Comparison of ENCODE assay signal across 20 cellular contexts in genomic region chr6:159017757-159018559, GRCh38. TPM values are rescaled to one million over a fixed set of nuclear protein-coding genes. Genes with fewer than 3 reads are reported as not detected.
DNase-seq lines count a peak whose midpoint lies in the region; ATAC-seq, FAIRE-seq and TF ChIP-seq lines count a peak whose summit lies in the region.
"Had no signal": no experiment of that assay in that cellular context is flagged by ENCODE, and none has a peak within 500 bp of the region (broad histone marks: within the 10 kb centered on the region; RNA-seq: fewer than 3 reads in every experiment).

No MANE protein-coding gene starts in this region.

- peaks cover 36 to 57% (median 40%) of the 10 kb centered on the region in 4 donors for H3K4me1 Mint-ChIP-seq in CD4-positive, CD25-positive, alpha-beta regulatory T cell
- peaks cover 63% of the 10 kb centered on the region for H3K4me1 Mint-ChIP-seq in activated naive CD8-positive, alpha-beta T cell treated with anti-CD3 and anti-CD28 coated beads, Interleukin-2, amount 50 U/mL, for 24 hours
- H3K4me1 Mint-ChIP-seq: WTC11 had no signal

- TF ChIP-seq POLR2A in GM12891 (IDR thresholded peaks at IDR 0.05; ENCODE audit: low read depth, low read length) = no peak

- peaks cover 51% of the 10 kb centered on the region for H3K4me1 ChIP-seq in CD4-positive, CD25-positive, alpha-beta regulatory T cell (ENCODE audit: control insufficient read depth, insufficient read depth, low read length, poor library complexity, severe bottlenecking)
- H3K4me1 ChIP-seq: BE2C had no signal

- H3K36me3 Mint-ChIP-seq in CD4-positive, CD25-positive, alpha-beta regulatory T cell = peaks cover 7% of the 10 kb centered on the region
- H3K36me3 Mint-ChIP-seq in activated naive CD8-positive, alpha-beta T cell treated with anti-CD3 and anti-CD28 coated beads, Interleukin-2, amount 50 U/mL, for 24 hours (ENCODE audit: low read depth) = peaks cover 24% of the 10 kb centered on the region
- H3K36me3 Mint-ChIP-seq: WTC11 had no signal

- peak overlapping the region; percentile 21 to 78 (median 63) for H3K4me3 Mint-ChIP-seq in CD4-positive, CD25-positive, alpha-beta regulatory T cell
- peak overlapping the region; percentile 61 for H3K4me3 Mint-ChIP-seq in activated naive CD8-positive, alpha-beta T cell treated with anti-CD3 and anti-CD28 coated beads, Interleukin-2, amount 50 U/mL, for 24 hours
- H3K4me3 Mint-ChIP-seq: WTC11 had no signal

- peak; percentile 13 for FAIRE-seq in GM12891 (lab: Jason Lieb, UNC)

- H3K27ac ChIP-seq in CD4-positive, CD25-positive, alpha-beta regulatory T cell (ENCODE audit: insufficient read depth, low read length, poor library complexity, severe bottlenecking) = peak overlapping the region; percentile 72
- H3K27ac ChIP-seq in KOPT-K1 (ENCODE audit: low read depth, low read length, poor library complexity, severe bottlenecking) (peak overlapping the region; percentile 50), caudate nucleus (ENCODE audit: low read depth, low read length) (no peak overlapping the region)
- H3K27ac ChIP-seq: brain microvascular endothelial cell, HL-60, thoracic aorta had no signal

- H3K27me3 ChIP-seq in CD4-positive, CD25-positive, alpha-beta regulatory T cell (ENCODE audit: control insufficient read depth, insufficient read depth, low read length) = no peaks in the 10 kb centered on the region
- H3K27me3 ChIP-seq: brain microvascular endothelial cell had no signal

- H3K9me3 Mint-ChIP-seq in CD4-positive, CD25-positive, alpha-beta regulatory T cell = peaks cover 0 to 2% (median 0%) of the 10 kb centered on the region in 7 donors
- H3K9me3 Mint-ChIP-seq in activated naive CD8-positive, alpha-beta T cell treated with anti-CD3 and anti-CD28 coated beads, Interleukin-2, amount 50 U/mL, for 24 hours = peaks cover 12% of the 10 kb centered on the region

- H3K4me3 ChIP-seq in CD4-positive, CD25-positive, alpha-beta regulatory T cell (ENCODE audit: low read depth, low read length) = peak overlapping the region; percentile 79
- H3K4me3 ChIP-seq: thoracic aorta had no signal

- H3K27ac Mint-ChIP-seq in CD4-positive, CD25-positive, alpha-beta regulatory T cell = peak overlapping the region; percentile 33 to 88 (median 73)
- H3K27ac Mint-ChIP-seq in activated naive CD8-positive, alpha-beta T cell treated with anti-CD3 and anti-CD28 coated beads, Interleukin-2, amount 50 U/mL, for 24 hours = peak overlapping the region; percentile 93
- H3K27ac Mint-ChIP-seq: WTC11 had no signal

- peak; percentile 52 to 56 for ATAC-seq in CD4-positive, CD25-positive, alpha-beta regulatory T cell (ENCODE audit: low read depth in 2 of 2)
- peak; percentile 88 for ATAC-seq in activated naive CD8-positive, alpha-beta T cell treated with anti-CD3 and anti-CD28 coated beads, Interleukin-2, amount 50 U/mL, for 24 hours
- ATAC-seq in SK-N-SH treated with all-trans-retinoic acid at 6 μM for 48 hours = no peak
- ATAC-seq: left lobe of liver, WTC11 had no signal

- H3K27me3 Mint-ChIP-seq in CD4-positive, CD25-positive, alpha-beta regulatory T cell = no peaks in the 10 kb centered on the region
- no peaks in the 10 kb centered on the region for H3K27me3 Mint-ChIP-seq in activated naive CD8-positive, alpha-beta T cell treated with anti-CD3 and anti-CD28 coated beads, Interleukin-2, amount 50 U/mL, for 24 hours

- peak in 1 of 3 donors; percentile 39 for DNase-seq in CD4-positive, CD25-positive, alpha-beta regulatory T cell
- DNase-seq in GM12891 (ENCODE audit: insufficient read length, low spot score) = no peak
- DNase-seq in activated naive CD8-positive, alpha-beta T cell treated with anti-CD3 and anti-CD28 coated beads, Interleukin-2, amount 50 U/mL, for 24 hours = no peak
- DNase-seq in caudate nucleus (lab: John Stamatoyannopoulos, UW) = no peak
- DNase-seq in nucleus accumbens (lab: John Stamatoyannopoulos, UW) = no peak
- no peak for DNase-seq in stimulated activated naive CD4-positive, alpha-beta T cell treated with Interleukin-2 at 50 U/mL for 16 hours (lab: John Stamatoyannopoulos, UW)
- DNase-seq: activated effector memory CD4-positive, alpha-beta T cell treated with Interleukin-2 at 50 U/mL for 16 hours; BE2C; brain microvascular endothelial cell; GOT3; KBM-7; NCI-H446 had no signal

- H3K9me3 ChIP-seq in CD4-positive, CD25-positive, alpha-beta regulatory T cell (ENCODE audit: control insufficient read depth in 2 of 2, low read length in 2 of 2) = peaks cover 0 to 7% of the 10 kb centered on the region in 2 experiments
- H3K9me3 ChIP-seq in KOPT-K1 (ENCODE audit: insufficient read depth, low read length, poor library complexity, severe bottlenecking) = peaks cover 3% of the 10 kb centered on the region
- H3K9me3 ChIP-seq: BE2C, thoracic aorta had no signal

- H3K36me3 ChIP-seq in CD4-positive, CD25-positive, alpha-beta regulatory T cell (ENCODE audit: control insufficient read depth, insufficient read depth, low read length) = no peaks in the 10 kb centered on the region
- H3K36me3 ChIP-seq in KOPT-K1 (ENCODE audit: insufficient read depth, low read length) = no peaks in the 10 kb centered on the region
- H3K36me3 ChIP-seq: BE2C, brain microvascular endothelial cell, thoracic aorta had no signal

TF ChIP-seq in GM12891, 5 proteins besides CTCF, POLR2A, EP300 and RAD21:
- TF ChIP-seq POLR2AphosphoS5 (IDR thresholded peaks at IDR 0.05; ENCODE audit: low read depth, low read length) = no peak
- TF ChIP-seq SPI1 (IDR thresholded peaks at IDR 0.05; ENCODE audit: low read depth, low read length) = no peak
- TF ChIP-seq TAF1 (IDR thresholded peaks at IDR 0.05; ENCODE audit: low read depth, low read length) = no peak
- no peak for TF ChIP-seq PAX5 (IDR thresholded peaks at IDR 0.05; ENCODE audit: insufficient read depth, low read length, severe bottlenecking)
- no peak for TF ChIP-seq POU2F2 (IDR thresholded peaks at IDR 0.05; ENCODE audit: low read depth, low read length)

TF ChIP-seq in SK-N-SH treated with all-trans-retinoic acid at 6 μM for 48 hours, 23 proteins besides CTCF, POLR2A, EP300 and RAD21:
- TF ChIP-seq TCF4 (CRISPR knock-in tag; IDR thresholded peaks at IDR 0.05; ENCODE audit: borderline replicate concordance) = no peak
- no peak for TF ChIP-seq CSDC2 (CRISPR knock-in tag; IDR thresholded peaks at IDR 0.05)
- TF ChIP-seq ZNF70 (CRISPR knock-in tag; IDR thresholded peaks at IDR 0.05) = no peak
- TF ChIP-seq ZC3H10 (CRISPR knock-in tag; IDR thresholded peaks at IDR 0.05) = no peak
- no peak for TF ChIP-seq CSRNP3 (CRISPR knock-in tag; IDR thresholded peaks at IDR 0.05)
- no peak for TF ChIP-seq BACH2 (CRISPR knock-in tag; IDR thresholded peaks at IDR 0.05; ENCODE audit: borderline replicate concordance)
- TF ChIP-seq PATZ1 (CRISPR knock-in tag; IDR thresholded peaks at IDR 0.05; ENCODE audit: borderline replicate concordance) = no peak
- TF ChIP-seq GLIS3 (CRISPR knock-in tag; IDR thresholded peaks at IDR 0.05) = no peak
- TF ChIP-seq ZNF8 (CRISPR knock-in tag; IDR thresholded peaks at IDR 0.05) = no peak
- TF ChIP-seq ISL1 (CRISPR knock-in tag; IDR thresholded peaks at IDR 0.05) = no peak

RNA-seq across cellular contexts. Expression of gene RSPH3, which starts 18.0 kb away (rescaled TPM):
- 1.5 TPM for total RNA-seq in CD4-positive, CD25-positive, alpha-beta regulatory T cell
- 1 to 10 TPM; 2.0 to 3.4 (median 2.5) TPM for polyA plus RNA-seq in CD4-positive, CD25-positive, alpha-beta regulatory T cell
- polyA plus RNA-seq in GM12891 (2012; ENCODE audit: low read depth, missing spikeins) = 1.6 TPM

RNA-seq across cellular contexts. Expression of gene TAGAP, which starts 26.8 kb away (rescaled TPM):
- 330 TPM for total RNA-seq in CD4-positive, CD25-positive, alpha-beta regulatory T cell
- polyA plus RNA-seq in CD4-positive, CD25-positive, alpha-beta regulatory T cell = 100 to 1,000 TPM; 105 to 191 (median 161) TPM
- 2.6 TPM for polyA plus RNA-seq in GM12891 (2012; ENCODE audit: low read depth, missing spikeins)
- total RNA-seq: Daoy, pulmonary artery endothelial cell had no signal
